In the genomic region with DNA sequence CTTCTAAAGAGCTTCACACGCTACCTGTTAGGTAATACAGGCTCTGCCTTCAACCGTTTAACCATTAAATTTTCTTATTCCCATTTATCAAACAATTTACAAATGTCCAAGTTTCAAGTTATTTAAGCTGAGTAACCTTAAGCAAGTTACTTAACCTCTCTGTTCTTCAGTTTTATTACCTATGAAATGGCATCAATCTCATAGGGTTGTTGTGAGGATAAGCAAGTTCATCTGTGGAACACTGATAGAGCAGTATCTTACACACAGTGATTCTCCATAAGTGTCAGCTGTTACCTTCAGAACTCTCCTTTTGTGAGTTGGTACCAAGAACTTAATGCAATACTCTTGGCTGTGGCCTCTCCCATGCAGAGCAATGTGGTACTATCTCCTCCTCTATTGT, we compare ENCODE assay signal across 33 cellular contexts. TPM values are rescaled to one million over a fixed set of nuclear protein-coding genes. Genes with fewer than 3 reads are reported as not detected.
DNase-seq lines count a peak whose midpoint lies in the region; ATAC-seq, FAIRE-seq and TF ChIP-seq lines count a peak whose summit lies in the region.
"Had no signal": no experiment of that assay in that cellular context is flagged by ENCODE, and none has a peak within 500 bp of the region (broad histone marks: within the 10 kb centered on the region; RNA-seq: fewer than 3 reads in every experiment).

No MANE protein-coding gene starts in this region.

- no peak overlapping the region for H2AFZ ChIP-seq in K562 (ENCODE audit: low read depth, low read length)

- no peaks in the 10 kb centered on the region for H3K4me1 ChIP-seq in K562 (replicated peaks in 1 of 2; ENCODE audit: control insufficient read depth in 2 of 2, insufficient read depth in 2 of 2, low read length in 2 of 2)
- H3K4me1 ChIP-seq: A549; BE2C; BLaER1; BLaER1 treated with 17β-estradiol and CSF1 and Interleukin-3, amounts not matched to agents 10 nM and 100 nM; Caco-2 had no signal

- no peak for TF ChIP-seq RAD21 in K562 (CRISPR knock-in tag; conservative IDR thresholded peaks at IDR 0.05 in 1 of 2, IDR thresholded peaks at IDR 0.05 in 1 of 2)

- H3K9me1 ChIP-seq in K562 (ENCODE audit: control insufficient read depth, insufficient read depth, low read length) = no peaks in the 10 kb centered on the region

- no peaks in the 10 kb centered on the region for H3K36me3 ChIP-seq in K562 (ENCODE audit: control insufficient read depth, insufficient read depth, low read length)
- H3K36me3 ChIP-seq: BE2C; BLaER1; BLaER1 treated with 17β-estradiol and CSF1 and Interleukin-3, amounts not matched to agents 10 nM and 100 nM had no signal

- peaks cover 16% of the 10 kb centered on the region for H4K20me1 ChIP-seq in K562 (replicated peaks; ENCODE audit: control insufficient read depth, insufficient read depth, low read length)
- H4K20me1 ChIP-seq: BLaER1; BLaER1 treated with 17β-estradiol and CSF1 and Interleukin-3, amounts not matched to agents 10 nM and 100 nM had no signal

- H3K9ac ChIP-seq in K562 (ENCODE audit: insufficient read depth in 1 of 2, low read depth in 2 of 2, low read length in 2 of 2) = no peak overlapping the region
- H3K9ac ChIP-seq: BLaER1; BLaER1 treated with 17β-estradiol and CSF1 and Interleukin-3, amounts not matched to agents 10 nM and 100 nM had no signal

- in situ Hi-C loops in K562 (cut with MboI) = no loop called here

- no peak for TF ChIP-seq CTCF in K562 (IDR thresholded peaks at IDR 0.05 in 2 of 3, conservative IDR thresholded peaks at IDR 0.05 in 1 of 3; ENCODE audit: insufficient read depth in 2 of 3, low read depth in 1 of 3, low read length in 3 of 3)

- BruUV-seq in K562 (replicated peaks; lab: Mats Ljungman, UMichigan) = no TSS peak

- H3K4me3 ChIP-seq in K562 = no peak overlapping the region
- H3K4me3 ChIP-seq: A549; BLaER1; BLaER1 treated with 17β-estradiol and CSF1 and Interleukin-3, amounts not matched to agents 10 nM and 100 nM had no signal

- POLR2A ChIA-PET in K562 (lab: Yijun Ruan, JAX) = interaction anchor here (0.6 kb wide), 2 partner anchors 69 to 1450 kb away, joined by 3 to 4 read pairs; no protein-coding TSS in a partner anchor

- DNase-seq in K562 (ENCODE audit: extremely low read depth in 1 of 4, low spot score in 3 of 4) (no peak), NCI-H1930 (lab: John Stamatoyannopoulos, UW) (no peak)
- DNase-seq: 8988T; ACHN; AML-193; BE2C; C1 segment of cervical spinal cord; Caco-2; Calu3; CD4-positive, alpha-beta memory T cell; CD4-positive, alpha-beta T cell; CD4-positive, CD25-positive, alpha-beta regulatory T cell; CD8-positive, alpha-beta memory T cell; CD8-positive, alpha-beta T cell; COR-L47; DMS 273 treated with DMSO at 0.1 percent for 48 hours; DMS153; DMS53; DMS79; DMS79 treated with DMSO at 0.1 percent for 48 hours; DND-41; EL had no signal

- intact Hi-C loops in K562 (cut with micrococcal nuclease) = no loop called here

- no peaks in the 10 kb centered on the region for H3K79me2 ChIP-seq in K562 (ENCODE audit: control insufficient read depth, insufficient read depth, low read length)

- no peak overlapping the region for H3K27ac ChIP-seq in K562 (ENCODE audit: extremely low read depth, low read depth, low read length)
- H3K27ac ChIP-seq: 22Rv1; A549; BLaER1; BLaER1 treated with 17β-estradiol and CSF1 and Interleukin-3, amounts not matched to agents 10 nM and 100 nM; C4-2B had no signal

- no peak for TF ChIP-seq POLR2A in K562 (conservative IDR thresholded peaks at IDR 0.05)

- 6% methylated on average over 2 of the region's 2 CpGs for WGBS in K562 (ENCODE audit: insufficient coverage, low coverage, missing lambda C conversion rate)

- peaks cover 0 to 13% of the 10 kb centered on the region in 2 experiments; a peak in 2 of 5 replicates for H3K27me3 ChIP-seq in K562 (ENCODE audit: control insufficient read depth in 2 of 2, insufficient read depth in 2 of 2, low read length in 2 of 2)
- H3K27me3 ChIP-seq: BE2C; BLaER1; BLaER1 treated with 17β-estradiol and CSF1 and Interleukin-3, amounts not matched to agents 10 nM and 100 nM had no signal

- FAIRE-seq in K562 (lab: Jason Lieb, UNC) = no peak
- FAIRE-seq: A204.1, A549, D721Med had no signal

- no peaks in the 10 kb centered on the region for H3K9me3 ChIP-seq in K562 (replicated peaks; ENCODE audit: control insufficient read depth, insufficient read depth, low read depth, low read length)
- H3K9me3 ChIP-seq: A549; BE2C; BLaER1; BLaER1 treated with 17β-estradiol and CSF1 and Interleukin-3, amounts not matched to agents 10 nM and 100 nM; Caco-2 had no signal

- ATAC-seq in K562 = no peak
- ATAC-seq: A549; CD8-positive, alpha-beta T cell had no signal

- CTCF ChIA-PET in K562 (lab: Yijun Ruan, JAX; ENCODE audit: low intra/inter-chr PET ratio) = no interaction called here

- TF ChIP-seq EP300 in K562 (IDR thresholded peaks at IDR 0.05; ENCODE audit: low read length) = no peak

- no peak overlapping the region for H3K4me2 ChIP-seq in K562 (ENCODE audit: insufficient read depth, low read length)
- H3K4me2 ChIP-seq: A549; BLaER1; BLaER1 treated with 17β-estradiol and CSF1 and Interleukin-3, amounts not matched to agents 10 nM and 100 nM had no signal

TF ChIP-seq in K562, 482 proteins besides CTCF, POLR2A, EP300 and RAD21 (continues in another document):
- TF ChIP-seq GATA2 (CRISPR knock-in tag; IDR thresholded peaks at IDR 0.05) (no peak), ELF2 (CRISPR knock-in tag; IDR thresholded peaks at IDR 0.05) (no peak), SAP30 (IDR thresholded peaks at IDR 0.05; ENCODE audit: borderline replicate concordance, insufficient read depth, low read depth, low read length, poor library complexity, severe bottlenecking) (no peak), EHMT2 (IDR thresholded peaks at IDR 0.05) (no peak), PCBP2 (IDR thresholded peaks at IDR 0.05; ENCODE audit: low read depth, low read length, poor library complexity, severe bottlenecking) (no peak), GATAD2A (IDR thresholded peaks at IDR 0.05) (no peak), BCL6 (CRISPR knock-in tag; IDR thresholded peaks at IDR 0.05) (no peak), POLR2G (IDR thresholded peaks at IDR 0.05; ENCODE audit: low read depth, low read length) (no peak), RBM25 (IDR thresholded peaks at IDR 0.05; ENCODE audit: low read depth, low read length, severe bottlenecking) (peak; percentile 59), POLR2AphosphoS2 (IDR thresholded peaks at IDR 0.05; ENCODE audit: low read length) (no peak), SRSF3 (IDR thresholded peaks at IDR 0.05; ENCODE audit: insufficient read depth, low read length) (no peak), NFE2 (IDR thresholded peaks at IDR 0.05; ENCODE audit: low read depth) (no peak), CEBPG (CRISPR knock-in tag; IDR thresholded peaks at IDR 0.05) (no peak), CEBPG (tag; conservative IDR thresholded peaks at IDR 0.05 in 1 of 2, IDR thresholded peaks at IDR 0.05 in 1 of 2) (no peak), ADNP (tag; IDR thresholded peaks at IDR 0.05) (0 out of 2 replicates have a peak, but pooled peaks have one; percentile 37), ZNF175 (CRISPR knock-in tag; IDR thresholded peaks at IDR 0.05; ENCODE audit: low read depth) (no peak)
- TF ChIP-seq, protein P1, sequence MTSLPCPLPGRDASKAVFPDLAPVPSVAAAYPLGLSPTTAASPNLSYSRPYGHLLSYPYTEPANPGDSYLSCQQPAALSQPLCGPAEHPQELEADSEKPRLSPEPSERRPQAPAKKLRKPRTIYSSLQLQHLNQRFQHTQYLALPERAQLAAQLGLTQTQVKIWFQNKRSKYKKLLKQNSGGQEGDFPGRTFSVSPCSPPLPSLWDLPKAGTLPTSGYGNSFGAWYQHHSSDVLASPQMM (CRISPR knock-in tag; IDR thresholded peaks at IDR 0.05) = no peak
- TF ChIP-seq, protein P2, sequence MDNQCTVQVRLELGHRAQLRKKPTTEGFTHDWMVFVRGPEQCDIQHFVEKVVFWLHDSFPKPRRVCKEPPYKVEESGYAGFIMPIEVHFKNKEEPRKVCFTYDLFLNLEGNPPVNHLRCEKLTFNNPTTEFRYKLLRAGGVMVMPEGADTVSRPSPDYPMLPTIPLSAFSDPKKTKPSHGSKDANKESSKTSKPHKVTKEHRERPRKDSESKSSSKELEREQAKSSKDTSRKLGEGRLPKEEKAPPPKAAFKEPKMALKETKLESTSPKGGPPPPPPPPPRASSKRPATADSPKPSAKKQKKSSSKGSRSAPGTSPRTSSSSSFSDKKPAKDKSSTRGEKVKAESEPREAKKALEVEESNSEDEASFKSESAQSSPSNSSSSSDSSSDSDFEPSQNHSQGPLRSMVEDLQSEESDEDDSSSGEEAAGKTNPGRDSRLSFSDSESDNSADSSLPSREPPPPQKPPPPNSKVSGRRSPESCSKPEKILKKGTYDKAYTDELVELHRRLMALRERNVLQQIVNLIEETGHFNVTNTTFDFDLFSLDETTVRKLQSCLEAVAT (IDR thresholded peaks at IDR 0.05) = no peak

RNA-seq across cellular contexts. Expression of a gene that starts 40.0 kb away (rescaled TPM):
- total RNA-seq in K562 (2011; cell fraction: chromatin; rRNA removed; ENCODE audit: low replicate concordance) = not detected in 2 replicates
- not detected in 2 replicates for total RNA-seq in K562 (2011; cell fraction: nucleolus; rRNA removed)
- total RNA-seq in K562 (2011; cell fraction: nucleoplasm; rRNA removed) = not detected in 2 replicates
- not detected in 2 replicates for total RNA-seq in K562 (2014; rRNA removed)
- not detected in 2 replicates for total RNA-seq in K562 (2014; rRNA removed; fragmentation: Illumina TruSeq; extraction: Trizol)
- not detected in 2 replicates for total RNA-seq in K562 (2015; rRNA removed; fragmentation: Illumina TruSeq; extraction: Trizol)
- total RNA-seq in K562 (2021) = not detected in 2 replicates
- polyA plus RNA-seq in K562 (2011; rRNA removed) = not detected in 2 replicates
- not detected in 2 replicates for polyA plus RNA-seq in K562 (2011; cell fraction: cytosol; rRNA removed)
- polyA plus RNA-seq in K562 (2011; cell fraction: nucleus; rRNA removed) = not detected in 2 replicates
- 0.03 TPM in 1 of 2 replicates, not detected in the other for polyA plus RNA-seq in K562 (2012)
- polyA plus RNA-seq in K562 (2014; fragmentation: Illumina TruSeq; extraction: Trizol) = not detected in 2 replicates
- polyA plus RNA-seq in K562 (2014; fragmentation: Nextera tagmentation; extraction: Ambion mirVana) = not detected
- polyA plus RNA-seq in K562 (2014; rRNA removed) = not detected in 2 replicates
- not detected in 2 replicates for polyA minus RNA-seq in K562 (2011; rRNA and poly(A)+ RNA removed)
- not detected in 2 replicates for polyA minus RNA-seq in K562 (2011; cell fraction: cytosol; rRNA and poly(A)+ RNA removed)
- polyA minus RNA-seq in K562 (2011; cell fraction: nucleus; rRNA and poly(A)+ RNA removed) = not detected in 2 replicates
- total RNA-seq: A172; Caco-2; Calu3; CD4-positive, alpha-beta memory T cell; CD4-positive, alpha-beta T cell; CD4-positive, CD25-positive, alpha-beta regulatory T cell; CD8-positive, alpha-beta memory T cell; CD8-positive, alpha-beta T cell had no signal
- polyA plus RNA-seq: A549; AG04450; BJ; CD14-positive monocyte; CD4-positive, alpha-beta memory T cell; CD4-positive, CD25-positive, alpha-beta regulatory T cell; CD8-positive, alpha-beta memory T cell had no signal
